ENCODE assay signal across 8 cellular contexts in genomic region chr7:103073989-103074518, GRCh38. TPM values are rescaled to one million over a fixed set of nuclear protein-coding genes. Genes with fewer than 3 reads are reported as not detected.
A peak's percentile ranks its signal among the peaks of the same experiment; 100 is the strongest.
DNase-seq lines count a peak whose midpoint lies in the region; ATAC-seq, FAIRE-seq and TF ChIP-seq lines count a peak whose summit lies in the region.

No MANE protein-coding gene starts in this region.

- no peaks in the 10 kb centered on the region for H3K9me3 ChIP-seq in pancreas

- H3K27ac ChIP-seq in pancreas: peak overlapping the region; percentile 94 to 97 (median 94)

- DNase-seq in DMS53 (lab: John Stamatoyannopoulos, UW) (peak; percentile 63), DMS53 treated with DMSO at 0.1 percent for 48 hours (lab: John Stamatoyannopoulos, UW; ENCODE audit: unreplicated experiment) (no peak), RCC 7860 (ENCODE audit: low spot score) (peak; percentile 46), epithelial cell of proximal tubule (ENCODE audit: low read depth) (no peak), pancreas (peak in 4 of 6 donors; percentile 31 to 58 (median 50))
- DNase-seq in stimulated activated CD4-positive, alpha-beta T cell treated with anti-CD3 and anti-CD28 coated beads, Interleukin-4, amount 100 ng/mL, for 4 hours: no peak

- ATAC-seq in pancreas (peak; percentile 27 to 38 (median 33)), HG03095 (IDR thresholded peaks at IDR 0.05; ENCODE audit: unreplicated experiment) (no peak), HG03196 (IDR thresholded peaks at IDR 0.05; ENCODE audit: unreplicated experiment) (no peak)

- intact Hi-C loops in pancreas (cut with DNase I): no loop called here

- TF ChIP-seq CTCF in epithelial cell of proximal tubule (conservative IDR thresholded peaks at IDR 0.05; ENCODE audit: low read depth, low read length): no peak
- no peak for TF ChIP-seq CTCF in pancreas (IDR thresholded peaks at IDR 0.05)

- H3K36me3 ChIP-seq in pancreas: no peaks in the 10 kb centered on the region

- FAIRE-seq in RCC 7860 (lab: Jason Lieb, UNC): no peak
- FAIRE-seq in pancreas (lab: Jason Lieb, UNC): no peak

- H3K4me1 ChIP-seq in pancreas: peaks cover 0 to 25% (median 21%) of the 10 kb centered on the region in 3 donors

- WGBS in pancreas, 2 donors: 3 to 7% methylated on average over 6 of the region's 6 CpGs

- no peaks in the 10 kb centered on the region for H3K27me3 ChIP-seq in pancreas

- peak overlapping the region; percentile 88 for H3K4me3 ChIP-seq in epithelial cell of proximal tubule (ENCODE audit: low read depth, low read length)
- peak overlapping the region; percentile 69 to 87 (median 75) for H3K4me3 ChIP-seq in pancreas

RNA-seq across cellular contexts. Expression of gene FBXL13, which starts 0.5 kb away (rescaled TPM):
- 0.51 and 1.6 TPM in 2 replicates for total RNA-seq in epithelial cell of proximal tubule
- 1 to 10 TPM; 1.3 to 2.4 (median 1.6) TPM for total RNA-seq in pancreas
- under 1 TPM; 0.42 to 0.47 TPM for polyA plus RNA-seq in pancreas

RNA-seq across cellular contexts. Expression of gene ARMC10, which starts 0.9 kb away (rescaled TPM):
- total RNA-seq in epithelial cell of proximal tubule (56.7 and 57.6 TPM in 2 replicates), pancreas (10 to 100 TPM; 14.4 to 27.0 (median 21.1) TPM)
- polyA plus RNA-seq in pancreas: 10 to 100 TPM; 11.5 to 13.4 TPM

Comparison
In these comparisons a context has a peak if more than half of its experiments do, and no peak if none do; other contexts are left out.
1. DNase-seq: peak in DMS53 (single experiment), RCC 7860 (single experiment) and pancreas (4 of 6); none in DMS53 treated with DMSO at 0.1 percent for 48 hours (single experiment), epithelial cell of proximal tubule (single experiment) and stimulated activated CD4-positive, alpha-beta T cell treated with anti-CD3 and anti-CD28 coated beads, Interleukin-4, amount 100 ng/mL, for 4 hours (0 of 2).
2. ATAC-seq: peak in pancreas (4 of 4); none in HG03095 (single experiment) and HG03196 (single experiment).